In the genomic region with DNA sequence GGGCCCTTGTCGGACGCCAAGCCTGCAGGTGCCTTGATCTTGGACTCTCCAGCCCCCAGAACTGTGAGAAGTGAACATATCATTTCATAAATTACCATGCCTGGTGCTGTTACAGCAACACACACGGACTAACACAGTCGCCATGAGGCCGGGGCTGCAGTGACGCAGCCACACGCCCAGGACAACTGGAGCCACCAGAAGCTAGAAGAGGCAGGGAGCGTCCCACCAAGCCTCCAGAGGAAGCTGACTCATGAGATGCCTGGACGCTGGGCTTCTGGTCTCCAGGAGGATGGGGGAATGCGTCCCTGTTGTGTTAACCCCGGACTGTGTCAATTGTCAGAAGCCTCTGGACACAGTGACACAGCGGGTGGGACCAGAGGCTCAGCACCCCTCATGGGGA, we compare ENCODE assay signal across 8 cellular contexts. TPM values are rescaled to one million over a fixed set of nuclear protein-coding genes. Genes with fewer than 3 reads are reported as not detected.
A peak's percentile ranks its signal among the peaks of the same experiment; 100 is the strongest.
DNase-seq lines count a peak whose midpoint lies in the region; ATAC-seq, FAIRE-seq and TF ChIP-seq lines count a peak whose summit lies in the region.
"Not testable (repeated sequence)": the region's sequence is repeated elsewhere in the genome, so short reads cannot be mapped to it uniquely, and the experiment has no call there.

No MANE protein-coding gene starts in this region.

- FAIRE-seq in urothelium cell line (lab: Jason Lieb, UNC): peak; percentile 5

- CTCF ChIA-PET in activated CD8-positive, alpha-beta T cell treated with anti-CD3 and anti-CD28 coated beads, Interleukin-2, amount 10 ng/mL, durations not matched to agents 7 days and 5 days (lab: Charles Lee): not testable (repeated sequence)

- not testable (repeated sequence) for H3K27me3 Mint-ChIP-seq in activated CD8-positive, alpha-beta T cell treated with anti-CD3 and anti-CD28 coated beads, Interleukin-2, amount 10 ng/mL, durations not matched to agents 7 days and 5 days (ENCODE audit: low read depth); chondrocyte (ENCODE audit: low read depth)
- H3K27me3 Mint-ChIP-seq in endodermal cell (ENCODE audit: insufficient read depth): peaks cover 41% of the 10 kb centered on the region

- intact Hi-C loops in right cardiac atrium (cut with DNase I): loop anchor here in 1 of 4 donors (5.0 kb wide), 1 partner anchor 90 kb away; no protein-coding TSS in a partner anchor
- intact Hi-C loops in posterior vena cava (cut with DNase I): not testable (repeated sequence)

- WGBS in endodermal cell (ENCODE audit: insufficient coverage in 1 of 2, insufficient read length in 1 of 2), 2 experiments: 85% methylated on average over 11 of the region's 12 CpGs; no CpG with 5 or more reads in 1 of the 2 experiments
- 82% methylated on average over 12 of the region's 12 CpGs for WGBS in right cardiac atrium

- POLR2A ChIA-PET in activated CD8-positive, alpha-beta T cell treated with anti-CD3 and anti-CD28 coated beads, Interleukin-2, amount 10 ng/mL, durations not matched to agents 7 days and 5 days (lab: Charles Lee): not testable (repeated sequence)

- peaks cover 44% of the 10 kb centered on the region for H3K27me3 ChIP-seq in endodermal cell (ENCODE audit: control insufficient read depth, insufficient read depth, low read length, poor library complexity, severe bottlenecking)
- H3K27me3 ChIP-seq in right cardiac atrium (ENCODE audit: control insufficient read depth, insufficient read depth): not testable (repeated sequence)

- H3K9ac ChIP-seq in endodermal cell (ENCODE audit: extremely low read depth, low read length, poor library complexity, severe bottlenecking): not testable (repeated sequence)

- not testable (repeated sequence) for H3K4me1 Mint-ChIP-seq in activated CD8-positive, alpha-beta T cell treated with anti-CD3 and anti-CD28 coated beads, Interleukin-2, amount 10 ng/mL, durations not matched to agents 7 days and 5 days (ENCODE audit: low read depth); chondrocyte (ENCODE audit: low read depth); endodermal cell; stimulated activated effector memory CD8-positive, alpha-beta T cell treated with anti-CD3 and anti-CD28 coated beads, Interleukin-12 subunit alpha, Interleukin-12 subunit beta, amount 100 ng/mL, for 72 hours

- not testable (repeated sequence) for H3K36me3 ChIP-seq in endodermal cell (ENCODE audit: control insufficient read depth, insufficient read depth, low read length)

- not testable (repeated sequence) for TF ChIP-seq CTCF in chondrocyte (IDR thresholded peaks at IDR 0.05); endodermal cell (conservative IDR thresholded peaks at IDR 0.05)

- not testable (repeated sequence) for H3K9me3 Mint-ChIP-seq in activated CD8-positive, alpha-beta T cell treated with anti-CD3 and anti-CD28 coated beads, Interleukin-2, amount 10 ng/mL, durations not matched to agents 7 days and 5 days (ENCODE audit: insufficient read depth); chondrocyte (ENCODE audit: low read depth); endodermal cell; stimulated activated effector memory CD8-positive, alpha-beta T cell treated with anti-CD3 and anti-CD28 coated beads, Interleukin-12 subunit alpha, Interleukin-12 subunit beta, amount 100 ng/mL, for 72 hours

- H3K27ac Mint-ChIP-seq in activated CD8-positive, alpha-beta T cell treated with anti-CD3 and anti-CD28 coated beads, Interleukin-2, amount 10 ng/mL, durations not matched to agents 7 days and 5 days; chondrocyte (ENCODE audit: unreplicated experiment); endodermal cell; stimulated activated effector memory CD8-positive, alpha-beta T cell treated with anti-CD3 and anti-CD28 coated beads, Interleukin-12 subunit alpha, Interleukin-12 subunit beta, amount 100 ng/mL, for 72 hours: not testable (repeated sequence)

- not testable (repeated sequence) for ATAC-seq in activated CD8-positive, alpha-beta T cell treated with anti-CD3 and anti-CD28 coated beads, Interleukin-2, amount 10 ng/mL, durations not matched to agents 7 days and 5 days; right cardiac atrium; left lobe of liver
- ATAC-seq in stimulated activated effector memory CD8-positive, alpha-beta T cell treated with anti-CD3 and anti-CD28 coated beads, Interleukin-12 subunit alpha, Interleukin-12 subunit beta, amount 100 ng/mL, for 72 hours: peak; percentile 11

- peak; percentile 16 for DNase-seq in activated CD8-positive, alpha-beta T cell treated with anti-CD3 and anti-CD28 coated beads, Interleukin-2, amount 10 ng/mL, durations not matched to agents 7 days and 5 days
- DNase-seq in chondrocyte (ENCODE audit: low spot score): peak; percentile 75
- peak; percentile 33 for DNase-seq in endodermal cell
- DNase-seq in right cardiac atrium: peak in 2 of 3 donors; percentile 22 to 23
- peak; percentile 10 for DNase-seq in left lobe of liver (ENCODE audit: low spot score)
- peak; percentile 68 for DNase-seq in posterior vena cava (ENCODE audit: low spot score)
- DNase-seq in stimulated activated effector memory CD8-positive, alpha-beta T cell treated with anti-CD3 and anti-CD28 coated beads, Interleukin-12 subunit alpha, Interleukin-12 subunit beta, amount 100 ng/mL, for 72 hours (ENCODE audit: low spot score in 2 of 2); urothelium cell line (ENCODE audit: low spot score): not testable (repeated sequence)

- not testable (repeated sequence) for H3K9me3 ChIP-seq in endodermal cell (ENCODE audit: control insufficient read depth, low read length); right cardiac atrium (ENCODE audit: control insufficient read depth, low read length)

- H3K4me3 Mint-ChIP-seq in activated CD8-positive, alpha-beta T cell treated with anti-CD3 and anti-CD28 coated beads, Interleukin-2, amount 10 ng/mL, durations not matched to agents 7 days and 5 days; chondrocyte (ENCODE audit: unreplicated experiment); endodermal cell; stimulated activated effector memory CD8-positive, alpha-beta T cell treated with anti-CD3 and anti-CD28 coated beads, Interleukin-12 subunit alpha, Interleukin-12 subunit beta, amount 100 ng/mL, for 72 hours: not testable (repeated sequence)

- not testable (repeated sequence) for H3K27ac ChIP-seq in endodermal cell (ENCODE audit: low read depth, low read length); right cardiac atrium (ENCODE audit: low read length)

- H3K36me3 Mint-ChIP-seq in activated CD8-positive, alpha-beta T cell treated with anti-CD3 and anti-CD28 coated beads, Interleukin-2, amount 10 ng/mL, durations not matched to agents 7 days and 5 days (ENCODE audit: low read depth); chondrocyte (ENCODE audit: low read depth); endodermal cell (ENCODE audit: low read depth); stimulated activated effector memory CD8-positive, alpha-beta T cell treated with anti-CD3 and anti-CD28 coated beads, Interleukin-12 subunit alpha, Interleukin-12 subunit beta, amount 100 ng/mL, for 72 hours: not testable (repeated sequence)

- not testable (repeated sequence) for H3K4me3 ChIP-seq in endodermal cell (ENCODE audit: low read length); right cardiac atrium (ENCODE audit: low read length)

- H3K4me1 ChIP-seq in endodermal cell (ENCODE audit: control insufficient read depth, insufficient read depth, low read length); right cardiac atrium (ENCODE audit: control insufficient read depth, insufficient read depth, low read length): not testable (repeated sequence)

RNA-seq across cellular contexts. Expression of a gene that starts 6.2 kb away (rescaled TPM):
- total RNA-seq in activated CD8-positive, alpha-beta T cell treated with anti-CD3 and anti-CD28 coated beads, Interleukin-2, amount 10 ng/mL, durations not matched to agents 7 days and 5 days: under 1 TPM in 1 of 2 experiments, not detected in 1; 0.08 TPM
- 0.07 to 0.70 TPM (median 0.56 TPM) in 3 replicates for total RNA-seq in chondrocyte
- total RNA-seq in endodermal cell: under 1 TPM; 0.22 to 0.70 TPM
- 2.0 TPM for polyA plus RNA-seq in endodermal cell (2013, experiment 1 of 2)
- polyA plus RNA-seq in endodermal cell (2013, experiment 2 of 2): 1.5 TPM
- total RNA-seq in right cardiac atrium: 10 to 100 TPM; 15.8 to 30.1 (median 22.7) TPM
- polyA plus RNA-seq in right cardiac atrium: 12.2 TPM
- 4.1 TPM for total RNA-seq in left lobe of liver
- total RNA-seq in posterior vena cava: 10 to 100 TPM in 1 of 2 donors, 1 to 10 TPM in 1; 9.8 to 10.8 TPM
